ENCODE assay signal across 14 cellular contexts in genomic region chr16:49641250-49641649, GRCh38.
"Had no signal": no experiment of that assay in that cellular context is flagged by ENCODE, and none has a peak within 500 bp of the region (broad histone marks: within the 10 kb centered on the region; RNA-seq: fewer than 3 reads in every experiment).

No MANE protein-coding gene starts in this region.

- H3K4me3 Mint-ChIP-seq: activated CD8-positive, alpha-beta T cell treated with anti-CD3 and anti-CD28 coated beads for 36 hours; activated naive CD4-positive, alpha-beta T cell treated with anti-CD3 and anti-CD28 coated beads for 36 hours; stimulated activated naive CD8-positive, alpha-beta T cell treated with anti-CD3 and anti-CD28 coated beads, Interleukin-15, amount 100 ng/mL, for 72 hours had no signal

- H3K36me3 ChIP-seq: WERI-Rb-1 had no signal

- H3K27ac Mint-ChIP-seq: activated CD8-positive, alpha-beta T cell treated with anti-CD3 and anti-CD28 coated beads for 36 hours; activated naive CD4-positive, alpha-beta T cell treated with anti-CD3 and anti-CD28 coated beads for 36 hours had no signal

- H3K27ac ChIP-seq: WERI-Rb-1 had no signal

- H3K4me3 ChIP-seq: coronary artery, heart left ventricle had no signal

- H3K27me3 ChIP-seq: heart left ventricle had no signal

- ATAC-seq: activated CD8-positive, alpha-beta T cell treated with anti-CD3 and anti-CD28 coated beads for 36 hours; heart left ventricle; stimulated activated naive CD8-positive, alpha-beta T cell treated with anti-CD3 and anti-CD28 coated beads, Interleukin-15, amount 100 ng/mL, for 72 hours had no signal

- DNase-seq: activated CD4-positive, alpha-beta T cell treated with anti-CD3 and anti-CD28 coated beads for 4 hours; activated CD8-positive, alpha-beta memory T cell treated with anti-CD3 and anti-CD28 coated beads, Interleukin-2, amount 50 U/mL, for 48 hours; activated CD8-positive, alpha-beta T cell treated with anti-CD3 and anti-CD28 coated beads for 36 hours; activated naive CD4-positive, alpha-beta T cell treated with anti-CD3 and anti-CD28 coated beads for 36 hours; central memory CD4-positive, alpha-beta T cell; effector CD4-positive, alpha-beta T cell; foreskin melanocyte; mammary epithelial cell; stimulated activated CD4-positive, alpha-beta T cell treated with anti-CD3 and anti-CD28 coated beads, Interleukin-15, amount 100 ng/mL, for 24 hours; stimulated activated CD4-positive, alpha-beta T cell treated with anti-CD3 and anti-CD28 coated beads, Interleukin-4, amount 100 ng/mL, for 24 hours; stimulated activated naive CD8-positive, alpha-beta T cell treated with anti-CD3 and anti-CD28 coated beads, Interleukin-15, amount 100 ng/mL, for 72 hours; WERI-Rb-1 had no signal

- H3K4me1 Mint-ChIP-seq: stimulated activated naive CD8-positive, alpha-beta T cell treated with anti-CD3 and anti-CD28 coated beads, Interleukin-15, amount 100 ng/mL, for 72 hours had no signal

- H3K27me3 Mint-ChIP-seq: activated CD8-positive, alpha-beta T cell treated with anti-CD3 and anti-CD28 coated beads for 36 hours had no signal
